ENCODE assay signal across 8 cellular contexts in genomic region chr3:105752791-105753415, GRCh38.
DNase-seq lines count a peak whose midpoint lies in the region; ATAC-seq, FAIRE-seq and TF ChIP-seq lines count a peak whose summit lies in the region.

No MANE protein-coding gene starts in this region.

- peaks cover 9% of the 10 kb centered on the region for H3K4me1 ChIP-seq in hepatocyte (ENCODE audit: insufficient read depth)

- no peaks in the 10 kb centered on the region for H3K36me3 ChIP-seq in hepatocyte (replicated peaks; ENCODE audit: insufficient read depth, low read depth)

- no peak overlapping the region for H3K27ac ChIP-seq in hepatocyte

- H3K27me3 ChIP-seq in hepatocyte = no peaks in the 10 kb centered on the region

- H3K4me3 Mint-ChIP-seq in activated CD4-positive, alpha-beta T cell treated with anti-CD3 and anti-CD28 coated beads for 36 hours = peak overlapping the region; percentile 42

- no peak for FAIRE-seq in D721Med (lab: Jason Lieb, UNC)

- WGBS in hepatocyte (ENCODE audit: low lambda C conversion rate, missing lambda C conversion rate) = 70% methylated on average over 1 of the region's 1 CpG

- H3K27me3 Mint-ChIP-seq in activated CD4-positive, alpha-beta T cell treated with anti-CD3 and anti-CD28 coated beads for 36 hours = no peaks in the 10 kb centered on the region

- no peaks in the 10 kb centered on the region for H3K9me3 ChIP-seq in hepatocyte (ENCODE audit: low read depth)

- DNase-seq in GM03348 (ENCODE audit: low spot score) = peak; percentile 7
- DNase-seq in activated CD4-positive, alpha-beta T cell treated with anti-CD3 and anti-CD28 coated beads for 36 hours = peak; percentile 55
- DNase-seq in hepatocyte (ENCODE audit: low spot score) = peak; percentile 22
- DNase-seq in SIG-M5 treated with dmso at 0.1 percent for 504 hours (lab: John Stamatoyannopoulos, UW; ENCODE audit: unreplicated experiment) = no peak
- DNase-seq in D721Med (ENCODE audit: insufficient read length, low spot score) = no peak

- peaks cover 78% of the 10 kb centered on the region for H3K4me1 Mint-ChIP-seq in activated CD4-positive, alpha-beta T cell treated with anti-CD3 and anti-CD28 coated beads for 36 hours

- ATAC-seq in HG02759 (IDR thresholded peaks at IDR 0.05; ENCODE audit: unreplicated experiment) (peak; percentile 49), GM21825 (IDR thresholded peaks at IDR 0.05; ENCODE audit: unreplicated experiment) (no peak), esophagus mucosa (no peak)
- peak; percentile 76 for ATAC-seq in activated CD4-positive, alpha-beta T cell treated with anti-CD3 and anti-CD28 coated beads for 36 hours

- H3K79me2 ChIP-seq in hepatocyte = peaks cover 21% of the 10 kb centered on the region

- TF ChIP-seq CTCF in hepatocyte (IDR thresholded peaks at IDR 0.05; ENCODE audit: poor library complexity) (no peak), D721Med (IDR thresholded peaks at IDR 0.05; ENCODE audit: insufficient read depth, missing control alignments) (no peak)

- intact Hi-C loops in activated CD4-positive, alpha-beta T cell treated with anti-CD3 and anti-CD28 coated beads for 36 hours (cut with DNase I, micrococcal nuclease) = loop anchor here (1.0 to 10.0 kb wide), 10 partner anchors 21 to 580 kb away; partner anchors contain the start of genes CBLB (in 2 of the 2) and ALCAM (in 1 of the 2)

- no peaks in the 10 kb centered on the region for H3K9me3 Mint-ChIP-seq in activated CD4-positive, alpha-beta T cell treated with anti-CD3 and anti-CD28 coated beads for 36 hours (ENCODE audit: low read depth)

- POLR2A ChIA-PET in activated CD4-positive, alpha-beta T cell treated with anti-CD3 and anti-CD28 coated beads for 36 hours (lab: Charles Lee) = no interaction called here

- no peak overlapping the region for H3K4me2 ChIP-seq in hepatocyte

- CTCF ChIA-PET in activated CD4-positive, alpha-beta T cell treated with anti-CD3 and anti-CD28 coated beads for 36 hours (lab: Charles Lee) = interaction anchor here (0.5 kb wide), 1 partner anchor 472 kb away, joined by 3 read pairs; no protein-coding TSS in a partner anchor

- H3K9me2 ChIP-seq in hepatocyte (replicated peaks; ENCODE audit: insufficient read depth) = no peaks in the 10 kb centered on the region

- no peak overlapping the region for H2AFZ ChIP-seq in hepatocyte

- H3K27ac Mint-ChIP-seq in activated CD4-positive, alpha-beta T cell treated with anti-CD3 and anti-CD28 coated beads for 36 hours = peak overlapping the region; percentile 95

- no peak overlapping the region for H3K4me3 ChIP-seq in hepatocyte

- no peaks in the 10 kb centered on the region for H4K20me1 ChIP-seq in hepatocyte (ENCODE audit: insufficient read depth, poor library complexity, severe bottlenecking)

- peaks cover 44% of the 10 kb centered on the region for H3K36me3 Mint-ChIP-seq in activated CD4-positive, alpha-beta T cell treated with anti-CD3 and anti-CD28 coated beads for 36 hours (ENCODE audit: low read depth)

Comparison
In these comparisons a context has a peak if more than half of its experiments do, and no peak if none do; other contexts are left out.
1. DNase-seq: peak in GM03348 (single experiment), activated CD4-positive, alpha-beta T cell treated with anti-CD3 and anti-CD28 coated beads for 36 hours (single experiment) and hepatocyte (single experiment); none in SIG-M5 treated with dmso at 0.1 percent for 504 hours (single experiment) and D721Med (single experiment).
2. ATAC-seq: peak in HG02759 (single experiment) and activated CD4-positive, alpha-beta T cell treated with anti-CD3 and anti-CD28 coated beads for 36 hours (single experiment); none in GM21825 (single experiment) and esophagus mucosa (single experiment).